17 cellular contexts compared by ENCODE assay signal in genomic region chrX:129545408-129545807, GRCh38.
"Had no signal": no experiment of that assay in that cellular context is flagged by ENCODE, and none has a peak within 500 bp of the region (broad histone marks: within the 10 kb centered on the region; RNA-seq: fewer than 3 reads in every experiment).

No MANE protein-coding gene starts in this region.

- H3K4me1 Mint-ChIP-seq: stimulated activated memory B cell treated with anti-CD40 and anti-IgM and Interleukin-4, amounts not matched to agents 10 μg/mL and 1 μg/mL and 100 μg/mL, for 72 hours had no signal

- H3K36me3 ChIP-seq: right atrium auricular region had no signal

- H3K27ac Mint-ChIP-seq: naive thymus-derived CD8-positive, alpha-beta T cell; stimulated activated memory B cell treated with anti-CD40 and anti-IgM and Interleukin-4, amounts not matched to agents 10 μg/mL and 1 μg/mL and 100 μg/mL, for 72 hours had no signal

- H3K4me2 ChIP-seq: smooth muscle cell had no signal

- H3K9me3 ChIP-seq: heart left ventricle, mucosa of descending colon, right atrium auricular region, sigmoid colon, stomach had no signal

- H3K4me3 ChIP-seq: heart left ventricle, mucosa of descending colon, right atrium auricular region, sigmoid colon, smooth muscle cell, stomach had no signal

- H3K4me1 ChIP-seq: foreskin keratinocyte had no signal

- H3K27me3 ChIP-seq: foreskin keratinocyte, right atrium auricular region, sigmoid colon had no signal

- H3K27ac ChIP-seq: foreskin keratinocyte had no signal

- H3K4me3 Mint-ChIP-seq: naive thymus-derived CD8-positive, alpha-beta T cell; neural crest cell; stimulated activated memory B cell treated with anti-CD40 and anti-IgM and Interleukin-4, amounts not matched to agents 10 μg/mL and 1 μg/mL and 100 μg/mL, for 72 hours had no signal

- ATAC-seq: foreskin keratinocyte; heart left ventricle; mucosa of descending colon; naive thymus-derived CD8-positive, alpha-beta T cell; stimulated activated memory B cell treated with anti-CD40 and anti-IgM and Interleukin-4, amounts not matched to agents 10 μg/mL and 1 μg/mL and 100 μg/mL, for 72 hours had no signal

- DNase-seq: foreskin keratinocyte; heart left ventricle; hypothalamus; kidney glomerular epithelial cell; mammary epithelial cell; mucosa of descending colon; naive thymus-derived CD8-positive, alpha-beta T cell; sigmoid colon; stimulated activated CD4-positive, alpha-beta T cell treated with anti-CD3 and anti-CD28 coated beads, Interleukin-4, amount 100 ng/mL, for 24 hours; stomach; substantia nigra; trophoblast cell had no signal

- H3K27me3 Mint-ChIP-seq: naive thymus-derived CD8-positive, alpha-beta T cell; stimulated activated memory B cell treated with anti-CD40 and anti-IgM and Interleukin-4, amounts not matched to agents 10 μg/mL and 1 μg/mL and 100 μg/mL, for 72 hours had no signal

- H3K36me3 Mint-ChIP-seq: stimulated activated memory B cell treated with anti-CD40 and anti-IgM and Interleukin-4, amounts not matched to agents 10 μg/mL and 1 μg/mL and 100 μg/mL, for 72 hours had no signal

- FAIRE-seq: islet of Langerhans had no signal

- H3K9me3 Mint-ChIP-seq: naive thymus-derived CD8-positive, alpha-beta T cell; neural crest cell; stimulated activated memory B cell treated with anti-CD40 and anti-IgM and Interleukin-4, amounts not matched to agents 10 μg/mL and 1 μg/mL and 100 μg/mL, for 72 hours had no signal
